Comparison of ENCODE assay signal across 16 cellular contexts in the genomic region with DNA sequence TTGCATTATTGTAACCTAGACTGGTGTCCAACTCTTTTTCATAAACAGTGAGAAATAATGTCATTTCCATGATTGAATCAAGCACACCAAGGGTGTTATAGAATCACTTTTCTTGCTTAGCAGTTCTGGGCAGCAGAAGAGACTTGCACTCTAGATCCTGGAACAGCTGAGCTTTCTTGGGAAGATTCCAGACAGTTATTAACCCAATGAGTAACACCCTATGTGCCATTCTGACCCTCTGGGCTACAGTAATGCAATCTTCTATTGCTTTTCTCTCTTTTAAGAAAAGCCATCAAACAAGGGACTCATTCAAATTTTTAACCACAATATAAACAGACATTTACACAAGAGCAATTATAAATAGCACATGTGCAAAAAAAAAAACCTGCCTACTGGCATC. TPM values are rescaled to one million over a fixed set of nuclear protein-coding genes. Genes with fewer than 3 reads are reported as not detected.
DNase-seq lines count a peak whose midpoint lies in the region; ATAC-seq and TF ChIP-seq lines count a peak whose summit lies in the region.
"Had no signal": no experiment of that assay in that cellular context is flagged by ENCODE, and none has a peak within 500 bp of the region (broad histone marks: within the 10 kb centered on the region; RNA-seq: fewer than 3 reads in every experiment).

No MANE protein-coding gene starts in this region.

- peaks cover 21% of the 10 kb centered on the region for H3K4me1 ChIP-seq in BLaER1
- H3K4me1 ChIP-seq in lung (ENCODE audit: control insufficient read depth in 2 of 2, insufficient read depth in 2 of 2, low read length in 2 of 2), result peaks cover 0 to 4% of the 10 kb centered on the region in 2 donors
- H3K4me1 ChIP-seq: adrenal gland, psoas muscle had no signal

- no peak for TF ChIP-seq CTCF in lung (IDR thresholded peaks at IDR 0.05; ENCODE audit: control extremely low read depth, extremely low read depth)
- no peak for TF ChIP-seq CTCF in GM13977 (IDR thresholded peaks at IDR 0.05; ENCODE audit: extremely low read depth, insufficient read depth, missing control alignments)

- H3K27ac ChIP-seq in BLaER1 (no peak overlapping the region), lung (ENCODE audit: low read depth in 1 of 2, low read length in 1 of 2) (no peak overlapping the region)
- H3K27ac ChIP-seq: adrenal gland, psoas muscle had no signal

- ATAC-seq in lung (ENCODE audit: insufficient read depth, low FRiP score) (peak; percentile 48), HG02678 (IDR thresholded peaks at IDR 0.05; ENCODE audit: unreplicated experiment) (no peak)
- ATAC-seq: mucosa of descending colon; SK-N-SH treated with all-trans-retinoic acid at 6 μM for 48 hours; stimulated activated effector memory CD8-positive, alpha-beta T cell treated with anti-CD3 and anti-CD28 coated beads, Interleukin-12 subunit alpha, Interleukin-12 subunit beta, amount 100 ng/mL, for 72 hours had no signal

- no peak overlapping the region for H3K9ac ChIP-seq in BLaER1

- H3K4me2 ChIP-seq in BLaER1, result peak overlapping the region; percentile 13

- H3K36me3 ChIP-seq in BLaER1, result no peaks in the 10 kb centered on the region
- H3K36me3 ChIP-seq in lung (ENCODE audit: control insufficient read depth in 2 of 2, insufficient read depth in 2 of 2, low read length in 2 of 2), result no peaks in the 10 kb centered on the region
- H3K36me3 ChIP-seq: adrenal gland had no signal

- peak; percentile 28 for DNase-seq in NCI-H1048 (lab: John Stamatoyannopoulos, UW)
- peak; percentile 19 for DNase-seq in cerebellum (ENCODE audit: low spot score)
- no peak for DNase-seq in lung (ENCODE audit: low spot score)
- DNase-seq in activated effector memory CD4-positive, alpha-beta T cell treated with Interleukin-2 at 50 U/mL for 16 hours, result no peak
- no peak for DNase-seq in GM13977 (ENCODE audit: low spot score)
- DNase-seq in NCI-H2029 treated with DMSO at 0.1 percent for 48 hours (lab: John Stamatoyannopoulos, UW), result no peak
- DNase-seq: adrenal gland; CD4-positive, CD25-positive, alpha-beta regulatory T cell; endodermal cell; mucosa of descending colon; NCI-H748 treated with DMSO at 0.1 percent for 48 hours; psoas muscle had no signal

- H4K20me1 ChIP-seq in BLaER1, result no peaks in the 10 kb centered on the region

- H3K27me3 ChIP-seq in BLaER1 (no peaks in the 10 kb centered on the region), lung (ENCODE audit: control insufficient read depth, insufficient read depth) (no peaks in the 10 kb centered on the region)
- H3K27me3 ChIP-seq: adrenal gland had no signal

- H3K4me3 ChIP-seq in BLaER1, result no peak overlapping the region
- no peak overlapping the region for H3K4me3 ChIP-seq in lung
- H3K4me3 ChIP-seq: adrenal gland, mucosa of descending colon, psoas muscle had no signal

- H3K9me3 ChIP-seq in BLaER1, result peaks cover 5% of the 10 kb centered on the region
- no peaks in the 10 kb centered on the region for H3K9me3 ChIP-seq in lung (ENCODE audit: control insufficient read depth in 2 of 2, insufficient read depth in 1 of 2, low read length in 1 of 2)
- H3K9me3 ChIP-seq: adrenal gland, mucosa of descending colon, psoas muscle had no signal

- in situ Hi-C loops in GM13977 (cut with MboI; ENCODE audit: low pct_unique_long_range_greater_than_20kb, low sequenced_read_pairs, unreplicated experiment), result loop anchor here (25.0 kb wide), 1 partner anchor 597 kb away; no protein-coding TSS in a partner anchor

RNA-seq across cellular contexts. Expression of a gene that starts 39.3 kb away (rescaled TPM):
- total RNA-seq in cerebellum, result 120 TPM
- 10 to 100 TPM; 70.1 to 95.5 TPM for total RNA-seq in lung
- 10 to 100 TPM; 29.1 to 29.8 TPM for polyA plus RNA-seq in lung

Comparison
In these comparisons a context has a peak if more than half of its experiments do, and no peak if none do; other contexts are left out.
1. DNase-seq: peak in NCI-H1048 (single experiment) and cerebellum (single experiment); none in lung (single experiment), activated effector memory CD4-positive, alpha-beta T cell treated with Interleukin-2 at 50 U/mL for 16 hours (single experiment), GM13977 (single experiment) and NCI-H2029 treated with DMSO at 0.1 percent for 48 hours (single experiment).